In the genomic region with DNA sequence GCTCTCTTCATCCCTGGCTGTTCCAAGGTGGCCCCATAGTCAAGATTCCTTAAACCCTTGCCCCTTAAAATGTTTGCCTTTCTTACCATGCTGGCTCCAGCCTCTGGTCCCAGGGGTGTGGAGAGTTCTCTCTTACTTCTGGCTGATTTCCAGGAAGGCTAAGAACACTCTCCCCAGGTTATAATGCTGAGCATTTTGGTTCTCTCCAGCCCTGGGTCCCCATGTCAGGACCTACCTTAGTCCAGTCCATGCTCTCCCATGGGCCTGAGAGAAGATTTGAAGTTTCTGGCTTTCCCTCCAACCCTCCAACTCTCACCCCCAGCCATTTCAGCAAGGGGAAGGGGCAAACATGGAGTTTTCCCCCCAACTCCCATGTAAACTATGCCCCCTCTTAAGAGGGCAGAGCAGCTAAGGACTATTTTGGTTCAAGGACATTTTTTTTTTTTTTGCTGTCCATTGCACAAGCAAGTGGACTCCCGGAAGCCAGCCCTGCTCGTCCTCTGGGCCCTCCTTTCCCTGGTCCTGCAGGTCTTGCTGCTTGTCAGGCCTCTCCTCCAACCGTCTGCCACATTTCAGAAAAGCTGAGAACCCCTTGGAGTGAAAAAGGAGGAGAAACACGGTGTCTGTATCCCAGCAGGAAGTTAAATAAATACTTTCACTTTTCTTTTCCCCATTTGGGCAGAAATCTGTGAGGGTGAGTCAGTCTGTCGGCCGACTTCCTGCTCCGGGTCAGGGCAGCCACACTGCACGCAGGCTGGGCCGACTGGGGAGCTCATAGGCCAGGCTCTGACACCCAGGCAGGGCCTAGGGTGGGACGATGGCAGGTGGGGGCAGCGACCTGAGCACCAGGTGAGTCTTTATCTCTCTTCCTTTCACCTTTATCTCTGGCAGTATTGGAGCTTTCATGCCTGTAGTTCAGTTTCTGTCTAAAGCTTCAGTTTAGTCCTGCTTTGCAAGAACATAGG, we compare ENCODE assay signal across 1 cellular context.
A peak's percentile ranks its signal among the peaks of the same experiment; 100 is the strongest.
TF ChIP-seq lines count a peak whose summit lies in the region.

TSS of gene SP140L (plus strand) at position 741 of the 965 bp plus-strand sequence. CDS start at position 818, 77 bp downstream.

TF ChIP-seq in HepG2, 621 proteins besides CTCF, POLR2A, EP300 and RAD21 (continued from another document and continues in another):
- TF ChIP-seq, protein P1, sequence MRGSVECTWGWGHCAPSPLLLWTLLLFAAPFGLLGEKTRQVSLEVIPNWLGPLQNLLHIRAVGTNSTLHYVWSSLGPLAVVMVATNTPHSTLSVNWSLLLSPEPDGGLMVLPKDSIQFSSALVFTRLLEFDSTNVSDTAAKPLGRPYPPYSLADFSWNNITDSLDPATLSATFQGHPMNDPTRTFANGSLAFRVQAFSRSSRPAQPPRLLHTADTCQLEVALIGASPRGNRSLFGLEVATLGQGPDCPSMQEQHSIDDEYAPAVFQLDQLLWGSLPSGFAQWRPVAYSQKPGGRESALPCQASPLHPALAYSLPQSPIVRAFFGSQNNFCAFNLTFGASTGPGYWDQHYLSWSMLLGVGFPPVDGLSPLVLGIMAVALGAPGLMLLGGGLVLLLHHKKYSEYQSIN (CRISPR knock-in tag; IDR thresholded peaks at IDR 0.05; ENCODE audit: borderline replicate concordance), result no peak
- TF ChIP-seq ZNF251 (CRISPR knock-in tag; IDR thresholded peaks at IDR 0.05) (no peak), ZFP36 (IDR thresholded peaks at IDR 0.05; ENCODE audit: borderline replicate concordance, low read depth, low read length, partially characterized antibody) (no peak), ZNF557 (CRISPR knock-in tag; IDR thresholded peaks at IDR 0.05) (no peak), AFF4 (CRISPR knock-in tag; IDR thresholded peaks at IDR 0.05) (no peak), HCFC1 (IDR thresholded peaks at IDR 0.05; ENCODE audit: low read depth, low read length) (peak; percentile 57), RXRB (CRISPR knock-in tag; IDR thresholded peaks at IDR 0.05; ENCODE audit: borderline replicate concordance) (peak; percentile 65), ISX (CRISPR knock-in tag; conservative IDR thresholded peaks at IDR 0.05) (no peak), MEF2D (CRISPR knock-in tag; IDR thresholded peaks at IDR 0.05) (no peak), MAFF (IDR thresholded peaks at IDR 0.05; ENCODE audit: low read depth, low read length) (no peak), HMG20A (CRISPR knock-in tag; IDR thresholded peaks at IDR 0.05; ENCODE audit: borderline replicate concordance) (no peak), ZNF644 (CRISPR knock-in tag; IDR thresholded peaks at IDR 0.05; ENCODE audit: low read depth) (0 out of 2 replicates have a peak, but pooled peaks have one; percentile 47), MATR3 (CRISPR knock-in tag; IDR thresholded peaks at IDR 0.05) (no peak), PCBP1 (IDR thresholded peaks at IDR 0.05; ENCODE audit: borderline replicate concordance, low read depth, low read length) (no peak), ZNF230 (CRISPR knock-in tag; IDR thresholded peaks at IDR 0.05) (no peak; the same call in 1 of the 2 replicates), KDM1A (CRISPR knock-in tag; IDR thresholded peaks at IDR 0.05) (no peak), ZNF331 (CRISPR knock-in tag; IDR thresholded peaks at IDR 0.05) (peak; percentile 72), ZFP41 (CRISPR knock-in tag; IDR thresholded peaks at IDR 0.05; ENCODE audit: borderline replicate concordance) (0 out of 2 replicates have a peak, but pooled peaks have one; percentile 58), CENPT (CRISPR knock-in tag; IDR thresholded peaks at IDR 0.05; ENCODE audit: low read depth) (no peak), FUBP1 (CRISPR knock-in tag; IDR thresholded peaks at IDR 0.05; ENCODE audit: borderline replicate concordance) (no peak), ZNF780A (CRISPR knock-in tag; IDR thresholded peaks at IDR 0.05) (no peak), ZNF333 (CRISPR knock-in tag; IDR thresholded peaks at IDR 0.05; ENCODE audit: borderline replicate concordance) (no peak), ZNF274 (CRISPR knock-in tag; IDR thresholded peaks at IDR 0.05) (peak; percentile 71)
- TF ChIP-seq, protein P2, sequence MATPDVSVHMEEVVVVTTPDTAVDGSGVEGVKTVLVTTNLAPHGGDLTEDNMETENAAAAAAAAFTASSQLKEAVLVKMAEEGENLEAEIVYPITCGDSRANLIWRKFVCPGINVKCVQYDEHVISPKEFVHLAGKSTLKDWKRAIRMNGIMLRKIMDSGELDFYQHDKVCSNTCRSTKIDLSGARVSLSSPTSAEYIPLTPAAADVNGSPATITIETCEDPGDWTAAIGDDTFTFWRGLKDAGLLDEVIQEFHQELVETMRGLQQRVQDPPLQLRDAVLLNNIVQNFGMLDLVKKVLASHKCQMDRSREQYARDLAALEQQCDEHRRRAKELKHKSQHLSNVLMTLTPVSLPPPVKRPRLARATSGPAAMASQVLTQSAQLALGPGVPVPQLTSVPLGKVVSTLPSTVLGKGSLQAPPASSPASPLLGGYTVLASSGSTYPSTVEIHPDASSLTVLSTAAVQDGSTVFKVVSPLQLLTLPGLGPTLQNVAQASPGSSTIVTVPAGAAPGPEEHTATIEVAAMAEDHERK (CRISPR knock-in tag; IDR thresholded peaks at IDR 0.05; ENCODE audit: low read depth), result no peak
- TF ChIP-seq, protein P3, sequence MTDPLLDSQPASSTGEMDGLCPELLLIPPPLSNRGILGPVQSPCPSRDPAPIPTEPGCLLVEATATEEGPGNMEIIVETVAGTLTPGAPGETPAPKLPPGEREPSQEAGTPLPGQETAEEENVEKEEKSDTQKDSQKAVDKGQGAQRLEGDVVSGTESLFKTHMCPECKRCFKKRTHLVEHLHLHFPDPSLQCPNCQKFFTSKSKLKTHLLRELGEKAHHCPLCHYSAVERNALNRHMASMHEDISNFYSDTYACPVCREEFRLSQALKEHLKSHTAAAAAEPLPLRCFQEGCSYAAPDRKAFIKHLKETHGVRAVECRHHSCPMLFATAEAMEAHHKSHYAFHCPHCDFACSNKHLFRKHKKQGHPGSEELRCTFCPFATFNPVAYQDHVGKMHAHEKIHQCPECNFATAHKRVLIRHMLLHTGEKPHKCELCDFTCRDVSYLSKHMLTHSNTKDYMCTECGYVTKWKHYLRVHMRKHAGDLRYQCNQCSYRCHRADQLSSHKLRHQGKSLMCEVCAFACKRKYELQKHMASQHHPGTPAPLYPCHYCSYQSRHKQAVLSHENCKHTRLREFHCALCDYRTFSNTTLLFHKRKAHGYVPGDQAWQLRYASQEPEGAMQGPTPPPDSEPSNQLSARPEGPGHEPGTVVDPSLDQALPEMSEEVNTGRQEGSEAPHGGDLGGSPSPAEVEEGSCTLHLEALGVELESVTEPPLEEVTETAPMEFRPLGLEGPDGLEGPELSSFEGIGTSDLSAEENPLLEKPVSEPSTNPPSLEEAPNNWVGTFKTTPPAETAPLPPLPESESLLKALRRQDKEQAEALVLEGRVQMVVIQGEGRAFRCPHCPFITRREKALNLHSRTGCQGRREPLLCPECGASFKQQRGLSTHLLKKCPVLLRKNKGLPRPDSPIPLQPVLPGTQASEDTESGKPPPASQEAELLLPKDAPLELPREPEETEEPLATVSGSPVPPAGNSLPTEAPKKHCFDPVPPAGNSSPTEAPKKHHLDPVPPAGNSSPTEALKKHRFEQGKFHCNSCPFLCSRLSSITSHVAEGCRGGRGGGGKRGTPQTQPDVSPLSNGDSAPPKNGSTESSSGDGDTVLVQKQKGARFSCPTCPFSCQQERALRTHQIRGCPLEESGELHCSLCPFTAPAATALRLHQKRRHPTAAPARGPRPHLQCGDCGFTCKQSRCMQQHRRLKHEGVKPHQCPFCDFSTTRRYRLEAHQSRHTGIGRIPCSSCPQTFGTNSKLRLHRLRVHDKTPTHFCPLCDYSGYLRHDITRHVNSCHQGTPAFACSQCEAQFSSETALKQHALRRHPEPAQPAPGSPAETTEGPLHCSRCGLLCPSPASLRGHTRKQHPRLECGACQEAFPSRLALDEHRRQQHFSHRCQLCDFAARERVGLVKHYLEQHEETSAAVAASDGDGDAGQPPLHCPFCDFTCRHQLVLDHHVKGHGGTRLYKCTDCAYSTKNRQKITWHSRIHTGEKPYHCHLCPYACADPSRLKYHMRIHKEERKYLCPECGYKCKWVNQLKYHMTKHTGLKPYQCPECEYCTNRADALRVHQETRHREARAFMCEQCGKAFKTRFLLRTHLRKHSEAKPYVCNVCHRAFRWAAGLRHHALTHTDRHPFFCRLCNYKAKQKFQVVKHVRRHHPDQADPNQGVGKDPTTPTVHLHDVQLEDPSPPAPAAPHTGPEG (CRISPR knock-in tag; IDR thresholded peaks at IDR 0.05), result peak; percentile 80
- TF ChIP-seq, protein P4, sequence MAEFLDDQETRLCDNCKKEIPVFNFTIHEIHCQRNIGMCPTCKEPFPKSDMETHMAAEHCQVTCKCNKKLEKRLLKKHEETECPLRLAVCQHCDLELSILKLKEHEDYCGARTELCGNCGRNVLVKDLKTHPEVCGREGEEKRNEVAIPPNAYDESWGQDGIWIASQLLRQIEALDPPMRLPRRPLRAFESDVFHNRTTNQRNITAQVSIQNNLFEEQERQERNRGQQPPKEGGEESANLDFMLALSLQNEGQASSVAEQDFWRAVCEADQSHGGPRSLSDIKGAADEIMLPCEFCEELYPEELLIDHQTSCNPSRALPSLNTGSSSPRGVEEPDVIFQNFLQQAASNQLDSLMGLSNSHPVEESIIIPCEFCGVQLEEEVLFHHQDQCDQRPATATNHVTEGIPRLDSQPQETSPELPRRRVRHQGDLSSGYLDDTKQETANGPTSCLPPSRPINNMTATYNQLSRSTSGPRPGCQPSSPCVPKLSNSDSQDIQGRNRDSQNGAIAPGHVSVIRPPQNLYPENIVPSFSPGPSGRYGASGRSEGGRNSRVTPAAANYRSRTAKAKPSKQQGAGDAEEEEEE (CRISPR knock-in tag; IDR thresholded peaks at IDR 0.05; ENCODE audit: borderline replicate concordance), result no peak
- TF ChIP-seq, protein P5, sequence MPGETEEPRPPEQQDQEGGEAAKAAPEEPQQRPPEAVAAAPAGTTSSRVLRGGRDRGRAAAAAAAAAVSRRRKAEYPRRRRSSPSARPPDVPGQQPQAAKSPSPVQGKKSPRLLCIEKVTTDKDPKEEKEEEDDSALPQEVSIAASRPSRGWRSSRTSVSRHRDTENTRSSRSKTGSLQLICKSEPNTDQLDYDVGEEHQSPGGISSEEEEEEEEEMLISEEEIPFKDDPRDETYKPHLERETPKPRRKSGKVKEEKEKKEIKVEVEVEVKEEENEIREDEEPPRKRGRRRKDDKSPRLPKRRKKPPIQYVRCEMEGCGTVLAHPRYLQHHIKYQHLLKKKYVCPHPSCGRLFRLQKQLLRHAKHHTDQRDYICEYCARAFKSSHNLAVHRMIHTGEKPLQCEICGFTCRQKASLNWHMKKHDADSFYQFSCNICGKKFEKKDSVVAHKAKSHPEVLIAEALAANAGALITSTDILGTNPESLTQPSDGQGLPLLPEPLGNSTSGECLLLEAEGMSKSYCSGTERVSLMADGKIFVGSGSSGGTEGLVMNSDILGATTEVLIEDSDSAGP (CRISPR knock-in tag; IDR thresholded peaks at IDR 0.05; ENCODE audit: borderline replicate concordance), result peak; percentile 71
- TF ChIP-seq, protein P6, sequence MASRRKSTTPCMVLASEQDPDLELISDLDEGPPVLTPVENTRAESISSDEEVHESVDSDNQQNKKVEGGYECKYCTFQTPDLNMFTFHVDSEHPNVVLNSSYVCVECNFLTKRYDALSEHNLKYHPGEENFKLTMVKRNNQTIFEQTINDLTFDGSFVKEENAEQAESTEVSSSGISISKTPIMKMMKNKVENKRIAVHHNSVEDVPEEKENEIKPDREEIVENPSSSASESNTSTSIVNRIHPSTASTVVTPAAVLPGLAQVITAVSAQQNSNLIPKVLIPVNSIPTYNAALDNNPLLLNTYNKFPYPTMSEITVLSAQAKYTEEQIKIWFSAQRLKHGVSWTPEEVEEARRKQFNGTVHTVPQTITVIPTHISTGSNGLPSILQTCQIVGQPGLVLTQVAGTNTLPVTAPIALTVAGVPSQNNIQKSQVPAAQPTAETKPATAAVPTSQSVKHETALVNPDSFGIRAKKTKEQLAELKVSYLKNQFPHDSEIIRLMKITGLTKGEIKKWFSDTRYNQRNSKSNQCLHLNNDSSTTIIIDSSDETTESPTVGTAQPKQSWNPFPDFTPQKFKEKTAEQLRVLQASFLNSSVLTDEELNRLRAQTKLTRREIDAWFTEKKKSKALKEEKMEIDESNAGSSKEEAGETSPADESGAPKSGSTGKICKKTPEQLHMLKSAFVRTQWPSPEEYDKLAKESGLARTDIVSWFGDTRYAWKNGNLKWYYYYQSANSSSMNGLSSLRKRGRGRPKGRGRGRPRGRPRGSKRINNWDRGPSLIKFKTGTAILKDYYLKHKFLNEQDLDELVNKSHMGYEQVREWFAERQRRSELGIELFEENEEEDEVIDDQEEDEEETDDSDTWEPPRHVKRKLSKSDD (CRISPR knock-in tag; IDR thresholded peaks at IDR 0.05; ENCODE audit: low read depth), result no peak
